ENCODE assay signal across 22 cellular contexts in the genomic region with DNA sequence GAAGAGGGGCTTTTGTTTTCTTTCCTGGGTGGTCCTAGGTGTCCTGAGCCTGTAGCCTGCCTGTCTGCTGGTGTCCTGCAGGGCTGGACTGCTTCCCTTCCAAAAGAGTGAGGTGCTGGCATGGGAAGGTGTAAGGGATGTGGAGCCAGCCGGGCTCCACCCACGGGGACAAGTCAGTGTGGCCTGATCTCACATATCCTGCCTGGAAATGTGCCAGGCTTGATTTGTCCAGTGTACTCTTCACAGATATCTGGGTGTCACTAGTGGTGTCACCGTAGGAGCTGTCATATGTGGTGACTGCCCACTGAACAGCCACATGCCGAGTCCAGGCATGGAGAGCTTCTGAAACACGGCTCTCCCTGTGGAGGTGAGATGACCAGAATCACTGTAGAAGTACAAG. TPM values are rescaled to one million over a fixed set of nuclear protein-coding genes. Genes with fewer than 3 reads are reported as not detected.
"Had no signal": no experiment of that assay in that cellular context is flagged by ENCODE, and none has a peak within 500 bp of the region (broad histone marks: within the 10 kb centered on the region; RNA-seq: fewer than 3 reads in every experiment).

No MANE protein-coding gene starts in this region.

- H3K4me1 ChIP-seq: heart left ventricle, left ventricle myocardium inferior, parathyroid adenoma, prostate gland, right lobe of liver, tibial artery, upper lobe of right lung, vagina had no signal

- H3K27ac ChIP-seq: heart left ventricle, left ventricle myocardium inferior, neural progenitor cell, parathyroid adenoma, prostate gland, right lobe of liver, tibial artery, upper lobe of right lung, vagina had no signal

- H3K9me3 ChIP-seq: heart left ventricle, left ventricle myocardium inferior, prostate gland, right lobe of liver, tibial artery, upper lobe of right lung, vagina had no signal

- H3K36me3 ChIP-seq: heart left ventricle, left ventricle myocardium inferior, neural progenitor cell, prostate gland, right lobe of liver, tibial artery, upper lobe of right lung, vagina had no signal

- DNase-seq: effector memory CD4-positive, alpha-beta T cell; heart left ventricle; islet precursor cell; left ventricle myocardium inferior; mesenchymal stem cell; midbrain; occipital lobe; stimulated activated CD4-positive, alpha-beta T cell treated with anti-CD3 and anti-CD28 coated beads, Interleukin-15, amount 100 ng/mL, for 24 hours; stimulated activated CD4-positive, alpha-beta T cell treated with anti-CD3 and anti-CD28 coated beads, Interleukin-1b, Interleukin-23, amount 100 ng/mL, for 48 hours; stimulated activated CD4-positive, alpha-beta T cell treated with anti-CD3 and anti-CD28 coated beads, Interleukin-4, amount 100 ng/mL, for 24 hours; tibial artery; upper lobe of right lung had no signal

- H3K27me3 Mint-ChIP-seq: natural killer cell treated with Interleukin-12 subunit alpha and Interleukin-12 subunit beta and Interleukin-15 and Interleukin-18, amount 100 ng/mL, for 72 hours; stimulated activated memory B cell treated with anti-CD40 and anti-IgM and Interleukin-4, amounts not matched to agents 10 μg/mL and 1 μg/mL and 100 μg/mL, for 72 hours; stimulated activated naive CD8-positive, alpha-beta T cell treated with anti-CD3 and anti-CD28 coated beads, Interleukin-15, Interleukin-2, amounts not matched to agents 100 ng/mL and 50 ng/mL, for 24 hours had no signal

- H3K4me1 Mint-ChIP-seq: stimulated activated memory B cell treated with anti-CD40 and anti-IgM and Interleukin-4, amounts not matched to agents 10 μg/mL and 1 μg/mL and 100 μg/mL, for 72 hours had no signal

- H3K36me3 Mint-ChIP-seq: natural killer cell treated with Interleukin-12 subunit alpha and Interleukin-12 subunit beta and Interleukin-15 and Interleukin-18, amount 100 ng/mL, for 72 hours; neural progenitor cell; stimulated activated memory B cell treated with anti-CD40 and anti-IgM and Interleukin-4, amounts not matched to agents 10 μg/mL and 1 μg/mL and 100 μg/mL, for 72 hours had no signal

- H3K4me3 Mint-ChIP-seq: natural killer cell treated with Interleukin-12 subunit alpha and Interleukin-12 subunit beta and Interleukin-15 and Interleukin-18, amount 100 ng/mL, for 72 hours; stimulated activated memory B cell treated with anti-CD40 and anti-IgM and Interleukin-4, amounts not matched to agents 10 μg/mL and 1 μg/mL and 100 μg/mL, for 72 hours; stimulated activated naive CD8-positive, alpha-beta T cell treated with anti-CD3 and anti-CD28 coated beads, Interleukin-15, Interleukin-2, amounts not matched to agents 100 ng/mL and 50 ng/mL, for 24 hours had no signal

- H3K4me2 ChIP-seq: neural progenitor cell had no signal

- H3K4me3 ChIP-seq: heart left ventricle, left ventricle myocardium inferior, lung, neural progenitor cell, prostate gland, right lobe of liver, tibial artery, upper lobe of right lung, vagina had no signal

- H3K79me2 ChIP-seq: parathyroid adenoma had no signal

- H3K9me3 Mint-ChIP-seq: natural killer cell treated with Interleukin-12 subunit alpha and Interleukin-12 subunit beta and Interleukin-15 and Interleukin-18, amount 100 ng/mL, for 72 hours; neural progenitor cell had no signal

- H2AFZ ChIP-seq: neural progenitor cell, parathyroid adenoma had no signal

- H3K27ac Mint-ChIP-seq: natural killer cell treated with Interleukin-12 subunit alpha and Interleukin-12 subunit beta and Interleukin-15 and Interleukin-18, amount 100 ng/mL, for 72 hours; stimulated activated memory B cell treated with anti-CD40 and anti-IgM and Interleukin-4, amounts not matched to agents 10 μg/mL and 1 μg/mL and 100 μg/mL, for 72 hours; stimulated activated naive CD8-positive, alpha-beta T cell treated with anti-CD3 and anti-CD28 coated beads, Interleukin-15, Interleukin-2, amounts not matched to agents 100 ng/mL and 50 ng/mL, for 24 hours had no signal

- H3K9ac ChIP-seq: neural progenitor cell, parathyroid adenoma had no signal

- ATAC-seq: esophagus mucosa; heart left ventricle; natural killer cell treated with Interleukin-12 subunit alpha and Interleukin-12 subunit beta and Interleukin-15 and Interleukin-18, amount 100 ng/mL, for 72 hours; right lobe of liver; stimulated activated memory B cell treated with anti-CD40 and anti-IgM and Interleukin-4, amounts not matched to agents 10 μg/mL and 1 μg/mL and 100 μg/mL, for 72 hours; upper lobe of right lung had no signal

- H3K27me3 ChIP-seq: neural progenitor cell, right lobe of liver, vagina had no signal

RNA-seq across cellular contexts. Expression of a gene that starts 55.6 kb away (rescaled TPM):
- total RNA-seq: esophagus mucosa; natural killer cell treated with Interleukin-12 subunit alpha and Interleukin-12 subunit beta and Interleukin-15 and Interleukin-18, amount 100 ng/mL, for 72 hours had no signal
